1 cellular context compared by ENCODE assay signal in the genomic region with DNA sequence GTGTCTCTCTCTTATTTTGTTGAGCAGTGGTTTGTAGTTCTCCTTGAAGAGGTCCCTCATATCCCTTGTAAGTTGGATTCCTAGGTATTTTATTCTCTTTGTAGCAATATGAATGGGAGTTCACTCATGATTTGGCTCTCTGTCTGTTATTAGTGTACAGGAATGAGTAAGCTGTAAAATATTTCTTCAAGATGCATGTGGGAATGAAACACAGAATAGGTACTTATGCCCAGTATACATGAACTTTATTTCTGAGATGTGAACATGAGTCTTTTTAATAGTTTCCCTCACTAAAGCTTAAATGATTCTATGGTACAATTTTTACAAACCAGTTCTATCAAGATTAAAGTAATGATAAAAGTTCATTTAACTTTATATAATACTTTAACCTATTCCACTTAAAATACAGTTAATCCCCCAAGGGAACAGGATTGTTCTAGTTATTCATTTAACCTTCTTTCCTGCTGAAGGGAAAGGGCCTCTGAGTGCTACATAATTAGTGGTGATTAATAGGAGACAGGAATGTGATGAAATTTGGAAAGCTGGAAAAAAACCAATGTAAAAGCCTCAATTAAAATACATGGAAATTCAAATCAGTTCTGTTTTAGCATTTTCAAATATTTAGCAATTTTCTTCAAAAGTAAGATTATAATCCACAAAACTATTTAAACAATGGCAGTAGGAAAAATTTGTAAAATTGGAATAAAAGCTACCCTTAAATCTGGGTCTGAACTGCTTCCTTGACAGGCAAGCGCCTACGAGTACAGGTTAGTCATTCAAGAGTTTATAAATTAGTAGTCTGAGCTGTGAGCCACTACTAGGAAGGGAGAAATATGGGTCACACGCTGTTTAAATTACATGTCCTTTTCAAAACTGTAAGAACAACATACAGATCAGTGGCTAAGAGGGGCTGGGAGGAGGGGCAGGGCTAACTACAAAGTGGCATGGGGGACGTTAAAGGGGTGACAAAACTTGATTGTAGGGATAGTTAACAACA.
TF ChIP-seq lines count a peak whose summit lies in the region.

No MANE protein-coding gene starts in this region.

TF ChIP-seq in GM23338, 12 proteins besides CTCF, POLR2A, EP300 and RAD21 (continued from another document):
- TF ChIP-seq, protein P1, sequence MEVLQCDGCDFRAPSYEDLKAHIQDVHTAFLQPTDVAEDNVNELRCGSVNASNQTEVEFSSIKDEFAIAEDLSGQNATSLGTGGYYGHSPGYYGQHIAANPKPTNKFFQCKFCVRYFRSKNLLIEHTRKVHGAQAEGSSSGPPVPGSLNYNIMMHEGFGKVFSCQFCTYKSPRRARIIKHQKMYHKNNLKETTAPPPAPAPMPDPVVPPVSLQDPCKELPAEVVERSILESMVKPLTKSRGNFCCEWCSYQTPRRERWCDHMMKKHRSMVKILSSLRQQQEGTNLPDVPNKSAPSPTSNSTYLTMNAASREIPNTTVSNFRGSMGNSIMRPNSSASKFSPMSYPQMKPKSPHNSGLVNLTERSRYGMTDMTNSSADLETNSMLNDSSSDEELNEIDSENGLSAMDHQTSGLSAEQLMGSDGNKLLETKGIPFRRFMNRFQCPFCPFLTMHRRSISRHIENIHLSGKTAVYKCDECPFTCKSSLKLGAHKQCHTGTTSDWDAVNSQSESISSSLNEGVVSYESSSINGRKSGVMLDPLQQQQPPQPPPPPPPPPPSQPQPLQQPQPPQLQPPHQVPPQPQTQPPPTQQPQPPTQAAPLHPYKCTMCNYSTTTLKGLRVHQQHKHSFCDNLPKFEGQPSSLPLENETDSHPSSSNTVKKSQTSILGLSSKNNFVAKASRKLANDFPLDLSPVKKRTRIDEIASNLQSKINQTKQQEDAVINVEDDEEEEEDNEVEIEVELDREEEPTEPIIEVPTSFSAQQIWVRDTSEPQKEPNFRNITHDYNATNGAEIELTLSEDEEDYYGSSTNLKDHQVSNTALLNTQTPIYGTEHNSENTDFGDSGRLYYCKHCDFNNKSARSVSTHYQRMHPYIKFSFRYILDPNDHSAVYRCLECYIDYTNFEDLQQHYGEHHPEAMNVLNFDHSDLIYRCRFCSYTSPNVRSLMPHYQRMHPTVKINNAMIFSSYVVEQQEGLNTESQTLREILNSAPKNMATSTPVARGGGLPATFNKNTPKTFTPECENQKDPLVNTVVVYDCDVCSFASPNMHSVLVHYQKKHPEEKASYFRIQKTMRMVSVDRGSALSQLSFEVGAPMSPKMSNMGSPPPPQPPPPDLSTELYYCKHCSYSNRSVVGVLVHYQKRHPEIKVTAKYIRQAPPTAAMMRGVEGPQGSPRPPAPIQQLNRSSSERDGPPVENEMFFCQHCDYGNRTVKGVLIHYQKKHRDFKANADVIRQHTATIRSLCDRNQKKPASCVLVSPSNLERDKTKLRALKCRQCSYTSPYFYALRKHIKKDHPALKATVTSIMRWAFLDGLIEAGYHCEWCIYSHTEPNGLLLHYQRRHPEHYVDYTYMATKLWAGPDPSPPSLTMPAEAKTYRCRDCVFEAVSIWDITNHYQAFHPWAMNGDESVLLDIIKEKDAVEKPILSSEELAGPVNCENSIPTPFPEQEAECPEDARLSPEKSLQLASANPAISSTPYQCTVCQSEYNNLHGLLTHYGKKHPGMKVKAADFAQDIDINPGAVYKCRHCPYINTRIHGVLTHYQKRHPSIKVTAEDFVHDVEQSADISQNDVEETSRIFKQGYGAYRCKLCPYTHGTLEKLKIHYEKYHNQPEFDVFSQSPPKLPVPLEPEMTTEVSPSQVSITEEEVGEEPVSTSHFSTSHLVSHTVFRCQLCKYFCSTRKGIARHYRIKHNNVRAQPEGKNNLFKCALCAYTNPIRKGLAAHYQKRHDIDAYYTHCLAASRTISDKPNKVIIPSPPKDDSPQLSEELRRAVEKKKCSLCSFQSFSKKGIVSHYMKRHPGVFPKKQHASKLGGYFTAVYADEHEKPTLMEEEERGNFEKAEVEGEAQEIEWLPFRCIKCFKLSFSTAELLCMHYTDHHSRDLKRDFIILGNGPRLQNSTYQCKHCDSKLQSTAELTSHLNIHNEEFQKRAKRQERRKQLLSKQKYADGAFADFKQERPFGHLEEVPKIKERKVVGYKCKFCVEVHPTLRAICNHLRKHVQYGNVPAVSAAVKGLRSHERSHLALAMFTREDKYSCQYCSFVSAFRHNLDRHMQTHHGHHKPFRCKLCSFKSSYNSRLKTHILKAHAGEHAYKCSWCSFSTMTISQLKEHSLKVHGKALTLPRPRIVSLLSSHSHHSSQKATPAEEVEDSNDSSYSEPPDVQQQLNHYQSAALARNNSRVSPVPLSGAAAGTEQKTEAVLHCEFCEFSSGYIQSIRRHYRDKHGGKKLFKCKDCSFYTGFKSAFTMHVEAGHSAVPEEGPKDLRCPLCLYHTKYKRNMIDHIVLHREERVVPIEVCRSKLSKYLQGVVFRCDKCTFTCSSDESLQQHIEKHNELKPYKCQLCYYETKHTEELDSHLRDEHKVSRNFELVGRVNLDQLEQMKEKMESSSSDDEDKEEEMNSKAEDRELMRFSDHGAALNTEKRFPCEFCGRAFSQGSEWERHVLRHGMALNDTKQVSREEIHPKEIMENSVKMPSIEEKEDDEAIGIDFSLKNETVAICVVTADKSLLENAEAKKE (CRISPR knock-in tag; IDR thresholded peaks at IDR 0.05): no peak
- TF ChIP-seq STAT1 (IDR thresholded peaks at IDR 0.05; ENCODE audit: unreplicated experiment): no peak
- TF ChIP-seq CREB1 (CRISPR knock-in tag; IDR thresholded peaks at IDR 0.05; ENCODE audit: low read depth): no peak
- TF ChIP-seq EZH2 (IDR thresholded peaks at IDR 0.05; ENCODE audit: low read depth, unreplicated experiment): no peak
- no peak for TF ChIP-seq ZNF114 (CRISPR knock-in tag; IDR thresholded peaks at IDR 0.05)
- no peak for TF ChIP-seq NANOG (IDR thresholded peaks at IDR 0.05; ENCODE audit: borderline replicate concordance)
- TF ChIP-seq, protein P2, sequence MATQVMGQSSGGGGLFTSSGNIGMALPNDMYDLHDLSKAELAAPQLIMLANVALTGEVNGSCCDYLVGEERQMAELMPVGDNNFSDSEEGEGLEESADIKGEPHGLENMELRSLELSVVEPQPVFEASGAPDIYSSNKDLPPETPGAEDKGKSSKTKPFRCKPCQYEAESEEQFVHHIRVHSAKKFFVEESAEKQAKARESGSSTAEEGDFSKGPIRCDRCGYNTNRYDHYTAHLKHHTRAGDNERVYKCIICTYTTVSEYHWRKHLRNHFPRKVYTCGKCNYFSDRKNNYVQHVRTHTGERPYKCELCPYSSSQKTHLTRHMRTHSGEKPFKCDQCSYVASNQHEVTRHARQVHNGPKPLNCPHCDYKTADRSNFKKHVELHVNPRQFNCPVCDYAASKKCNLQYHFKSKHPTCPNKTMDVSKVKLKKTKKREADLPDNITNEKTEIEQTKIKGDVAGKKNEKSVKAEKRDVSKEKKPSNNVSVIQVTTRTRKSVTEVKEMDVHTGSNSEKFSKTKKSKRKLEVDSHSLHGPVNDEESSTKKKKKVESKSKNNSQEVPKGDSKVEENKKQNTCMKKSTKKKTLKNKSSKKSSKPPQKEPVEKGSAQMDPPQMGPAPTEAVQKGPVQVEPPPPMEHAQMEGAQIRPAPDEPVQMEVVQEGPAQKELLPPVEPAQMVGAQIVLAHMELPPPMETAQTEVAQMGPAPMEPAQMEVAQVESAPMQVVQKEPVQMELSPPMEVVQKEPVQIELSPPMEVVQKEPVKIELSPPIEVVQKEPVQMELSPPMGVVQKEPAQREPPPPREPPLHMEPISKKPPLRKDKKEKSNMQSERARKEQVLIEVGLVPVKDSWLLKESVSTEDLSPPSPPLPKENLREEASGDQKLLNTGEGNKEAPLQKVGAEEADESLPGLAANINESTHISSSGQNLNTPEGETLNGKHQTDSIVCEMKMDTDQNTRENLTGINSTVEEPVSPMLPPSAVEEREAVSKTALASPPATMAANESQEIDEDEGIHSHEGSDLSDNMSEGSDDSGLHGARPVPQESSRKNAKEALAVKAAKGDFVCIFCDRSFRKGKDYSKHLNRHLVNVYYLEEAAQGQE (IDR thresholded peaks at IDR 0.05; ENCODE audit: unreplicated experiment): no peak
TF ChIP-seq in GM23338: peak in this region for 0.
